1 cellular context compared by ENCODE assay signal in genomic region chr1:51570063-51570720, GRCh38.
TF ChIP-seq lines count a peak whose summit lies in the region.

No MANE protein-coding gene starts in this region.

TF ChIP-seq in K562, 482 proteins besides CTCF, POLR2A, EP300 and RAD21:
- TF ChIP-seq L3MBTL2 (IDR thresholded peaks at IDR 0.05), result peak; percentile 49; the same call in 1 of the 2 replicates
- no peak for TF ChIP-seq ZNF140 (CRISPR knock-in tag; IDR thresholded peaks at IDR 0.05)
- TF ChIP-seq KDM1A (IDR thresholded peaks at IDR 0.05), result peak in 1 of 2 experiments; percentile 88; a peak in 3 of 4 replicates
- TF ChIP-seq HDAC2 (IDR thresholded peaks at IDR 0.05), result 0 out of 2 replicates have a peak, but pooled peaks have one; percentile 5
- no peak for TF ChIP-seq CSDE1 (IDR thresholded peaks at IDR 0.05)
- peak; percentile 86 for TF ChIP-seq FOSL1 (tag; conservative IDR thresholded peaks at IDR 0.05)
- TF ChIP-seq, protein P1, sequence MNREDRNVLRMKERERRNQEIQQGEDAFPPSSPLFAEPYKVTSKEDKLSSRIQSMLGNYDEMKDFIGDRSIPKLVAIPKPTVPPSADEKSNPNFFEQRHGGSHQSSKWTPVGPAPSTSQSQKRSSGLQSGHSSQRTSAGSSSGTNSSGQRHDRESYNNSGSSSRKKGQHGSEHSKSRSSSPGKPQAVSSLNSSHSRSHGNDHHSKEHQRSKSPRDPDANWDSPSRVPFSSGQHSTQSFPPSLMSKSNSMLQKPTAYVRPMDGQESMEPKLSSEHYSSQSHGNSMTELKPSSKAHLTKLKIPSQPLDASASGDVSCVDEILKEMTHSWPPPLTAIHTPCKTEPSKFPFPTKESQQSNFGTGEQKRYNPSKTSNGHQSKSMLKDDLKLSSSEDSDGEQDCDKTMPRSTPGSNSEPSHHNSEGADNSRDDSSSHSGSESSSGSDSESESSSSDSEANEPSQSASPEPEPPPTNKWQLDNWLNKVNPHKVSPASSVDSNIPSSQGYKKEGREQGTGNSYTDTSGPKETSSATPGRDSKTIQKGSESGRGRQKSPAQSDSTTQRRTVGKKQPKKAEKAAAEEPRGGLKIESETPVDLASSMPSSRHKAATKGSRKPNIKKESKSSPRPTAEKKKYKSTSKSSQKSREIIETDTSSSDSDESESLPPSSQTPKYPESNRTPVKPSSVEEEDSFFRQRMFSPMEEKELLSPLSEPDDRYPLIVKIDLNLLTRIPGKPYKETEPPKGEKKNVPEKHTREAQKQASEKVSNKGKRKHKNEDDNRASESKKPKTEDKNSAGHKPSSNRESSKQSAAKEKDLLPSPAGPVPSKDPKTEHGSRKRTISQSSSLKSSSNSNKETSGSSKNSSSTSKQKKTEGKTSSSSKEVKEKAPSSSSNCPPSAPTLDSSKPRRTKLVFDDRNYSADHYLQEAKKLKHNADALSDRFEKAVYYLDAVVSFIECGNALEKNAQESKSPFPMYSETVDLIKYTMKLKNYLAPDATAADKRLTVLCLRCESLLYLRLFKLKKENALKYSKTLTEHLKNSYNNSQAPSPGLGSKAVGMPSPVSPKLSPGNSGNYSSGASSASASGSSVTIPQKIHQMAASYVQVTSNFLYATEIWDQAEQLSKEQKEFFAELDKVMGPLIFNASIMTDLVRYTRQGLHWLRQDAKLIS (CRISPR knock-in tag; IDR thresholded peaks at IDR 0.05), result 0 out of 2 replicates have a peak, but pooled peaks have one; percentile 46
TF ChIP-seq in K562: peak in this region for 5.
